ENCODE assay signal across 18 cellular contexts in genomic region chr20:35133735-35134134, GRCh38. TPM values are rescaled to one million over a fixed set of nuclear protein-coding genes. Genes with fewer than 3 reads are reported as not detected.
A peak's percentile ranks its signal among the peaks of the same experiment; 100 is the strongest.
DNase-seq lines count a peak whose midpoint lies in the region; ATAC-seq, FAIRE-seq and TF ChIP-seq lines count a peak whose summit lies in the region.
"Had no signal": no experiment of that assay in that cellular context is flagged by ENCODE, and none has a peak within 500 bp of the region (broad histone marks: within the 10 kb centered on the region; RNA-seq: fewer than 3 reads in every experiment).

No MANE protein-coding gene starts in this region.

- no peaks in the 10 kb centered on the region for H3K9me3 Mint-ChIP-seq in activated naive CD4-positive, alpha-beta T cell treated with anti-CD3 and anti-CD28 coated beads, Interleukin-2, amount 50 U/mL, for 24 hours
- no peaks in the 10 kb centered on the region for H3K9me3 Mint-ChIP-seq in activated naive CD4-positive, alpha-beta T cell treated with anti-CD3 and anti-CD28 coated beads, Interleukin-2, amount 10 ng/mL, durations not matched to agents 7 days and 5 days
- H3K9me3 Mint-ChIP-seq: GM23338 had no signal

- H3K79me2 ChIP-seq in GM23248 (ENCODE audit: insufficient read depth) (no peaks in the 10 kb centered on the region), HepG2 (ENCODE audit: insufficient read depth, low read length) (no peaks in the 10 kb centered on the region)

- 83 to 85% methylated on average over 5 of the region's 5 CpGs for WGBS in GM23248 (ENCODE audit: low coverage in 1 of 2, low lambda C conversion rate in 2 of 2, missing lambda C conversion rate in 2 of 2), 2 experiments
- 95% methylated on average over 5 of the region's 5 CpGs for WGBS in HepG2 (ENCODE audit: low lambda C conversion rate)

- CTCF ChIA-PET in activated naive CD4-positive, alpha-beta T cell treated with anti-CD3 and anti-CD28 coated beads, Interleukin-2, amount 10 ng/mL, durations not matched to agents 7 days and 5 days (lab: Charles Lee), result interaction anchor here (1.2 kb wide), 1 partner anchor 37 kb away, joined by 3 read pairs; no protein-coding TSS in a partner anchor
- CTCF ChIA-PET in HepG2 (lab: Yijun Ruan, JAX; ENCODE audit: low intra/inter-chr PET ratio, low total read pairs), result no interaction called here

- no peaks in the 10 kb centered on the region for H3K4me1 Mint-ChIP-seq in activated naive CD4-positive, alpha-beta T cell treated with anti-CD3 and anti-CD28 coated beads, Interleukin-2, amount 50 U/mL, for 24 hours
- H3K4me1 Mint-ChIP-seq in activated naive CD4-positive, alpha-beta T cell treated with anti-CD3 and anti-CD28 coated beads, Interleukin-2, amount 10 ng/mL, durations not matched to agents 7 days and 5 days, result no peaks in the 10 kb centered on the region
- H3K4me1 Mint-ChIP-seq: GM23338 had no signal

- peak overlapping the region; percentile 76 for H3K27ac Mint-ChIP-seq in activated naive CD4-positive, alpha-beta T cell treated with anti-CD3 and anti-CD28 coated beads, Interleukin-2, amount 50 U/mL, for 24 hours
- H3K27ac Mint-ChIP-seq in activated naive CD4-positive, alpha-beta T cell treated with anti-CD3 and anti-CD28 coated beads, Interleukin-2, amount 10 ng/mL, durations not matched to agents 7 days and 5 days, result no peak overlapping the region

- H2AFZ ChIP-seq in GM23248 (no peak overlapping the region), HepG2 (ENCODE audit: low read length) (no peak overlapping the region)
- H2AFZ ChIP-seq: GM23338 had no signal

- H3K9ac ChIP-seq in GM23248, result no peak overlapping the region
- peak overlapping the region; percentile 82 for H3K9ac ChIP-seq in adipocyte (ENCODE audit: low read length)
- no peak overlapping the region for H3K9ac ChIP-seq in HepG2 (ENCODE audit: insufficient read depth, low read depth, low read length)
- H3K9ac ChIP-seq: BLaER1 had no signal

- TF ChIP-seq CTCF in HepG2 (CRISPR knock-in tag; IDR thresholded peaks at IDR 0.05), result no peak

- TF ChIP-seq EP300 in HepG2 (IDR thresholded peaks at IDR 0.05; ENCODE audit: low read depth in 2 of 2, low read length in 2 of 2), result no peak
- no peak for TF ChIP-seq EP300 in HepG2 (CRISPR knock-in tag; IDR thresholded peaks at IDR 0.05; ENCODE audit: borderline replicate concordance)

- peaks cover 7% of the 10 kb centered on the region for H3K36me3 Mint-ChIP-seq in activated naive CD4-positive, alpha-beta T cell treated with anti-CD3 and anti-CD28 coated beads, Interleukin-2, amount 50 U/mL, for 24 hours
- H3K36me3 Mint-ChIP-seq in activated naive CD4-positive, alpha-beta T cell treated with anti-CD3 and anti-CD28 coated beads, Interleukin-2, amount 10 ng/mL, durations not matched to agents 7 days and 5 days, result peaks cover 35% of the 10 kb centered on the region

- H3K4me1 ChIP-seq in GM23248 (ENCODE audit: insufficient read depth), result peaks cover 34% of the 10 kb centered on the region
- peaks cover 41% of the 10 kb centered on the region for H3K4me1 ChIP-seq in adipocyte (ENCODE audit: control insufficient read depth, insufficient read depth, low read length)
- peaks cover 20% of the 10 kb centered on the region for H3K4me1 ChIP-seq in HepG2 (ENCODE audit: insufficient read depth, low read length)
- H3K4me1 ChIP-seq: BLaER1 had no signal

- H3F3A ChIP-seq in GM23248 (ENCODE audit: insufficient read depth), result peaks cover 37% of the 10 kb centered on the region

- no peaks in the 10 kb centered on the region for H3K27me3 Mint-ChIP-seq in activated naive CD4-positive, alpha-beta T cell treated with anti-CD3 and anti-CD28 coated beads, Interleukin-2, amount 50 U/mL, for 24 hours
- H3K27me3 Mint-ChIP-seq in activated naive CD4-positive, alpha-beta T cell treated with anti-CD3 and anti-CD28 coated beads, Interleukin-2, amount 10 ng/mL, durations not matched to agents 7 days and 5 days, result no peaks in the 10 kb centered on the region

- intact Hi-C loops in HepG2 (cut with micrococcal nuclease; ENCODE audit: unreplicated experiment), result no loop called here

- DNase-seq in activated naive CD4-positive, alpha-beta T cell treated with anti-CD3 and anti-CD28 coated beads, Interleukin-2, amount 10 ng/mL, durations not matched to agents 7 days and 5 days, result no peak
- DNase-seq in GM23248 (peak; percentile 21), adipocyte (ENCODE audit: low read depth) (no peak), HepG2 (ENCODE audit: low spot score) (no peak), iPS-NIHi11 (ENCODE audit: low spot score) (no peak), AG08395 (ENCODE audit: low spot score) (no peak)
- DNase-seq: GF-D8; KG1; NCI-H1092; NCI-H2107; NCI-H226; NCI-H69; NK-92 treated with Interleukin-12 subunit alpha and Interleukin-12 subunit beta, amount 100 ng/mL, for 24 hours had no signal

- no peaks in the 10 kb centered on the region for H3K9me2 ChIP-seq in GM23248 (ENCODE audit: insufficient read depth)

- ATAC-seq in HepG2 (no peak), GM18505 (IDR thresholded peaks at IDR 0.05; ENCODE audit: unreplicated experiment) (no peak)
- ATAC-seq: GM23338 had no signal

- POLR2A ChIA-PET in HepG2 (lab: Yijun Ruan, JAX), result no interaction called here

- TF ChIP-seq POLR2A in HepG2 (IDR thresholded peaks at IDR 0.05; ENCODE audit: insufficient read depth in 1 of 2, low read depth in 2 of 2, low read length in 2 of 2) (no peak), GM18505 (IDR thresholded peaks at IDR 0.05; ENCODE audit: borderline replicate concordance, extremely low read depth, insufficient read depth, insufficient read length) (no peak)

- H3K4me2 ChIP-seq in GM23248 (ENCODE audit: unreplicated experiment) (no peak overlapping the region), HepG2 (ENCODE audit: low read depth, low read length) (no peak overlapping the region)
- H3K4me2 ChIP-seq: BLaER1, GM23338 had no signal

- in situ Hi-C loops in GM23248 (cut with MboI), result no loop called here
- in situ Hi-C loops in HepG2 (cut with HindIII; ENCODE audit: extremely low pct_ligation_motif_present, low pct_unique_long_range_greater_than_20kb), result loop anchor here (25.0 kb wide), 1 partner anchor 304 kb away; the partner anchor contains the start of gene GDF5

- TF ChIP-seq RAD21 in HepG2 (CRISPR knock-in tag; IDR thresholded peaks at IDR 0.05), result no peak

- no peaks in the 10 kb centered on the region for H3K9me3 ChIP-seq in GM23248 (ENCODE audit: low read depth)
- no peaks in the 10 kb centered on the region for H3K9me3 ChIP-seq in adipocyte (ENCODE audit: control insufficient read depth, low read length)
- no peaks in the 10 kb centered on the region for H3K9me3 ChIP-seq in HepG2 (ENCODE audit: low read length)
- H3K9me3 ChIP-seq: BLaER1 had no signal

- H4K20me1 ChIP-seq in GM23248 (ENCODE audit: insufficient read depth), result no peaks in the 10 kb centered on the region
- H4K20me1 ChIP-seq in HepG2 (ENCODE audit: insufficient read depth, low read length), result no peaks in the 10 kb centered on the region
- H4K20me1 ChIP-seq: BLaER1 had no signal

- H3K36me3 ChIP-seq in GM23248 (ENCODE audit: low read depth) (peaks cover 7% of the 10 kb centered on the region; the same call in 1 of the 2 replicates), adipocyte (ENCODE audit: control insufficient read depth, insufficient read depth, low read length, severe bottlenecking) (peaks cover 55% of the 10 kb centered on the region), HepG2 (replicated peaks in 1 of 2; ENCODE audit: control insufficient read depth in 1 of 2, insufficient read depth in 2 of 2, low read length in 2 of 2) (peaks cover 21 to 37% of the 10 kb centered on the region in 2 experiments)

- no peak overlapping the region for H3K4me3 ChIP-seq in GM23248
- no peak overlapping the region for H3K4me3 ChIP-seq in adipocyte (ENCODE audit: low read length)
- no peak overlapping the region for H3K4me3 ChIP-seq in HepG2 (replicated peaks in 1 of 3; ENCODE audit: insufficient read depth in 1 of 3, low read depth in 2 of 3, low read length in 3 of 3)
- H3K4me3 ChIP-seq: BLaER1, GM23338 had no signal

- H3K4me3 Mint-ChIP-seq in activated naive CD4-positive, alpha-beta T cell treated with anti-CD3 and anti-CD28 coated beads, Interleukin-2, amount 50 U/mL, for 24 hours, result no peak overlapping the region
- H3K4me3 Mint-ChIP-seq in activated naive CD4-positive, alpha-beta T cell treated with anti-CD3 and anti-CD28 coated beads, Interleukin-2, amount 10 ng/mL, durations not matched to agents 7 days and 5 days, result no peak overlapping the region
- H3K4me3 Mint-ChIP-seq: GM23338 had no signal

- BruUV-seq in HepG2 (replicated peaks; lab: Mats Ljungman, UMichigan), result no TSS peak

- FAIRE-seq in HepG2 (lab: Jason Lieb, UNC), result no peak

- H3K27ac ChIP-seq in GM23248 (no peak overlapping the region), HepG2 (ENCODE audit: extremely low read length, insufficient read depth, low read length) (no peak overlapping the region)
- H3K27ac ChIP-seq: BLaER1, HL-60 had no signal

- H3K27me3 ChIP-seq in GM23248 (replicated peaks; ENCODE audit: insufficient read depth) (no peaks in the 10 kb centered on the region), adipocyte (replicated peaks; ENCODE audit: control insufficient read depth, insufficient read depth, low read length) (no peaks in the 10 kb centered on the region), HepG2 (ENCODE audit: control insufficient read depth in 1 of 2, insufficient read depth in 2 of 2, low read length in 2 of 2) (no peaks in the 10 kb centered on the region)
- H3K27me3 ChIP-seq: BLaER1 had no signal

RNA-seq across cellular contexts. Expression of gene EDEM2, which starts 13.4 kb away (rescaled TPM):
- 25.8 and 34.9 TPM in 2 replicates for total RNA-seq in GM23248 (2014; rRNA removed; shearing (Covaris generic))
- 31.9 and 33.5 TPM in 2 replicates for polyA plus RNA-seq in GM23248 (2016; fragmentation: Nextera tagmentation; extraction: Ambion mirVana)
- total RNA-seq in HepG2 (2016; rRNA removed; fragmentation: Illumina TruSeq; extraction: Trizol), result 26.1 and 46.9 TPM in 2 replicates
- 13.9 and 15.6 TPM in 2 replicates for total RNA-seq in HepG2 (2016; cell fraction: cytosol; rRNA removed; fragmentation: Illumina TruSeq; extraction: Trizol; ENCODE audit: low read depth)
- total RNA-seq in HepG2 (2016; cell fraction: insoluble cytoplasmic fraction; rRNA removed; fragmentation: Illumina TruSeq; extraction: Trizol), result 25.6 and 48.5 TPM in 2 replicates
- 27.6 and 30.5 TPM in 2 replicates for total RNA-seq in HepG2 (2016; cell fraction: membrane; rRNA removed; fragmentation: Illumina TruSeq; extraction: Trizol)
- 36.5 and 40.3 TPM in 2 replicates for total RNA-seq in HepG2 (2016; cell fraction: nucleus; rRNA removed; fragmentation: Illumina TruSeq; extraction: Trizol)
- 33.1 and 35.6 TPM in 2 replicates for polyA plus RNA-seq in HepG2 (2011; rRNA removed)
- 29.4 and 30.1 TPM in 2 replicates for polyA plus RNA-seq in HepG2 (2011; cell fraction: cytosol; rRNA removed)
- 20.5 and 25.0 TPM in 2 replicates for polyA plus RNA-seq in HepG2 (2011; cell fraction: nucleus; rRNA removed)
- 28.5 and 32.2 TPM in 2 replicates for polyA plus RNA-seq in HepG2 (2012)
- polyA plus RNA-seq in HepG2 (2016; cell fraction: cytosol; fragmentation: Illumina TruSeq; extraction: Trizol; ENCODE audit: low read depth), result 14.6 and 16.0 TPM in 2 replicates
- 23.9 and 24.8 TPM in 2 replicates for polyA plus RNA-seq in HepG2 (2016; cell fraction: insoluble cytoplasmic fraction; fragmentation: Illumina TruSeq; extraction: Trizol; ENCODE audit: low read depth)
- 21.0 and 21.5 TPM in 2 replicates for polyA plus RNA-seq in HepG2 (2016; cell fraction: membrane; fragmentation: Illumina TruSeq; extraction: Trizol; ENCODE audit: low read depth)
- 57.4 and 60.1 TPM in 2 replicates for polyA plus RNA-seq in HepG2 (2016; cell fraction: nucleus; fragmentation: Illumina TruSeq; extraction: Trizol; ENCODE audit: insufficient read depth, low read depth)
- 13.5 and 24.8 TPM in 2 replicates for polyA minus RNA-seq in HepG2 (2011; rRNA and poly(A)+ RNA removed; ENCODE audit: low replicate concordance)
- polyA minus RNA-seq in HepG2 (2011; cell fraction: cytosol; rRNA and poly(A)+ RNA removed), result 10.6 and 16.1 TPM in 2 replicates
- 5.9 and 9.2 TPM in 2 replicates for polyA minus RNA-seq in HepG2 (2011; cell fraction: nucleus; rRNA and poly(A)+ RNA removed)

RNA-seq across cellular contexts. Expression of gene PROCR, which starts 38.1 kb away (rescaled TPM):
- 34.4 and 44.3 TPM in 2 replicates for total RNA-seq in GM23248 (2014; rRNA removed; shearing (Covaris generic))
- 38.5 and 38.7 TPM in 2 replicates for polyA plus RNA-seq in GM23248 (2016; fragmentation: Nextera tagmentation; extraction: Ambion mirVana)
- total RNA-seq in HepG2 (2016; rRNA removed; fragmentation: Illumina TruSeq; extraction: Trizol), result 0.63 and 1.4 TPM in 2 replicates
- total RNA-seq in HepG2 (2016; cell fraction: cytosol; rRNA removed; fragmentation: Illumina TruSeq; extraction: Trizol; ENCODE audit: low read depth), result 0.61 and 0.62 TPM in 2 replicates
- total RNA-seq in HepG2 (2016; cell fraction: insoluble cytoplasmic fraction; rRNA removed; fragmentation: Illumina TruSeq; extraction: Trizol), result 0.54 and 1.5 TPM in 2 replicates
- 0.49 and 0.65 TPM in 2 replicates for total RNA-seq in HepG2 (2016; cell fraction: membrane; rRNA removed; fragmentation: Illumina TruSeq; extraction: Trizol)
- total RNA-seq in HepG2 (2016; cell fraction: nucleus; rRNA removed; fragmentation: Illumina TruSeq; extraction: Trizol), result 0.87 and 1.2 TPM in 2 replicates
- 1.7 and 1.9 TPM in 2 replicates for polyA plus RNA-seq in HepG2 (2011; rRNA removed)
- polyA plus RNA-seq in HepG2 (2011; cell fraction: cytosol; rRNA removed), result 1.6 and 2.1 TPM in 2 replicates
- polyA plus RNA-seq in HepG2 (2011; cell fraction: nucleus; rRNA removed), result 1.3 and 1.5 TPM in 2 replicates
- 1.7 and 2.1 TPM in 2 replicates for polyA plus RNA-seq in HepG2 (2012)
- 0.54 and 0.74 TPM in 2 replicates for polyA plus RNA-seq in HepG2 (2016; cell fraction: cytosol; fragmentation: Illumina TruSeq; extraction: Trizol; ENCODE audit: low read depth)
- 0.36 and 0.46 TPM in 2 replicates for polyA plus RNA-seq in HepG2 (2016; cell fraction: insoluble cytoplasmic fraction; fragmentation: Illumina TruSeq; extraction: Trizol; ENCODE audit: low read depth)
- 0.41 and 0.64 TPM in 2 replicates for polyA plus RNA-seq in HepG2 (2016; cell fraction: membrane; fragmentation: Illumina TruSeq; extraction: Trizol; ENCODE audit: low read depth)
- 1.9 and 2.4 TPM in 2 replicates for polyA plus RNA-seq in HepG2 (2016; cell fraction: nucleus; fragmentation: Illumina TruSeq; extraction: Trizol; ENCODE audit: insufficient read depth, low read depth)
- 1.9 and 27.7 TPM in 2 replicates for polyA minus RNA-seq in HepG2 (2011; rRNA and poly(A)+ RNA removed; ENCODE audit: low replicate concordance)
- 0.88 and 1.2 TPM in 2 replicates for polyA minus RNA-seq in HepG2 (2011; cell fraction: cytosol; rRNA and poly(A)+ RNA removed)
- polyA minus RNA-seq in HepG2 (2011; cell fraction: nucleus; rRNA and poly(A)+ RNA removed), result 0.50 TPM in 1 of 2 replicates, not detected in the other

RNA-seq across cellular contexts. Expression of gene TRPC4AP, which starts 41.1 kb away (rescaled TPM):
- 57.0 and 63.4 TPM in 2 replicates for total RNA-seq in GM23248 (2014; rRNA removed; shearing (Covaris generic))
- polyA plus RNA-seq in GM23248 (2016; fragmentation: Nextera tagmentation; extraction: Ambion mirVana), result 92.7 and 93.4 TPM in 2 replicates
- total RNA-seq in HepG2 (2016; rRNA removed; fragmentation: Illumina TruSeq; extraction: Trizol), result 136 and 161 TPM in 2 replicates
- total RNA-seq in HepG2 (2016; cell fraction: cytosol; rRNA removed; fragmentation: Illumina TruSeq; extraction: Trizol; ENCODE audit: low read depth), result 14.0 and 17.1 TPM in 2 replicates
- 135 and 149 TPM in 2 replicates for total RNA-seq in HepG2 (2016; cell fraction: insoluble cytoplasmic fraction; rRNA removed; fragmentation: Illumina TruSeq; extraction: Trizol)
- total RNA-seq in HepG2 (2016; cell fraction: membrane; rRNA removed; fragmentation: Illumina TruSeq; extraction: Trizol), result 40.4 and 43.8 TPM in 2 replicates
- 93.4 and 104 TPM in 2 replicates for total RNA-seq in HepG2 (2016; cell fraction: nucleus; rRNA removed; fragmentation: Illumina TruSeq; extraction: Trizol)
- polyA plus RNA-seq in HepG2 (2011; rRNA removed), result 137 and 161 TPM in 2 replicates
- polyA plus RNA-seq in HepG2 (2011; cell fraction: cytosol; rRNA removed), result 124 and 126 TPM in 2 replicates
- 271 and 292 TPM in 2 replicates for polyA plus RNA-seq in HepG2 (2011; cell fraction: nucleus; rRNA removed)
- polyA plus RNA-seq in HepG2 (2012), result 99.8 and 102 TPM in 2 replicates
- polyA plus RNA-seq in HepG2 (2016; cell fraction: cytosol; fragmentation: Illumina TruSeq; extraction: Trizol; ENCODE audit: low read depth), result 9.6 and 11.2 TPM in 2 replicates
- polyA plus RNA-seq in HepG2 (2016; cell fraction: insoluble cytoplasmic fraction; fragmentation: Illumina TruSeq; extraction: Trizol; ENCODE audit: low read depth), result 107 and 117 TPM in 2 replicates
- polyA plus RNA-seq in HepG2 (2016; cell fraction: membrane; fragmentation: Illumina TruSeq; extraction: Trizol; ENCODE audit: low read depth), result 20.1 and 21.8 TPM in 2 replicates
- 123 and 137 TPM in 2 replicates for polyA plus RNA-seq in HepG2 (2016; cell fraction: nucleus; fragmentation: Illumina TruSeq; extraction: Trizol; ENCODE audit: insufficient read depth, low read depth)
- 113 and 272 TPM in 2 replicates for polyA minus RNA-seq in HepG2 (2011; rRNA and poly(A)+ RNA removed; ENCODE audit: low replicate concordance)
- 117 and 119 TPM in 2 replicates for polyA minus RNA-seq in HepG2 (2011; cell fraction: cytosol; rRNA and poly(A)+ RNA removed)
- 108 and 134 TPM in 2 replicates for polyA minus RNA-seq in HepG2 (2011; cell fraction: nucleus; rRNA and poly(A)+ RNA removed)

Comparison
In these comparisons a context has a peak if more than half of its experiments do, and no peak if none do; other contexts are left out.
1. RNA of gene PROCR, which starts 38.1 kb away (total RNA-seq): 34.4 to 44.3 TPM in GM23248; 0.49 to 1.5 TPM in HepG2; every median in the first group is over 10 times any median in the second.